In the genomic region with DNA sequence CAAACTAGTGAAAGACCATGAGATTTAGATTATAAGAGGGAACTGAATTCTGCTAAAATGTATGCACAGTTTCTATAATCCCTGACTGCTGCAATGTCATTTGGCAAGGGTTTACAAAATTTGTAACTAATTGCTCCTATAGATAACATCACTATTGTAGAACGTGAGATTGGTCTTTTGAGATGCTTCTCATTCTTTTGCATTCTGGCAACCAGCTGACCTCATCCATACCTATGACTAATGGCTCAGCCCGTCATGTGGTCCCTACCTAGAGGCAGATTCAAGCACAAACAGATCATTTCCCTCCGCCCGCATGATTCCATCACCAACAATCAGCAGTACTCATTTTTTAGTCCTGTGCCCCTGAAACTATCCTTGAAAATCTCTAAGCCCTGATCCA, we compare ENCODE assay signal across 1 cellular context.
TF ChIP-seq lines count a peak whose summit lies in the region.

No MANE protein-coding gene starts in this region.

TF ChIP-seq in SK-N-SH, 30 proteins besides CTCF, POLR2A, EP300 and RAD21 (continued from another document):
- TF ChIP-seq, protein P1, sequence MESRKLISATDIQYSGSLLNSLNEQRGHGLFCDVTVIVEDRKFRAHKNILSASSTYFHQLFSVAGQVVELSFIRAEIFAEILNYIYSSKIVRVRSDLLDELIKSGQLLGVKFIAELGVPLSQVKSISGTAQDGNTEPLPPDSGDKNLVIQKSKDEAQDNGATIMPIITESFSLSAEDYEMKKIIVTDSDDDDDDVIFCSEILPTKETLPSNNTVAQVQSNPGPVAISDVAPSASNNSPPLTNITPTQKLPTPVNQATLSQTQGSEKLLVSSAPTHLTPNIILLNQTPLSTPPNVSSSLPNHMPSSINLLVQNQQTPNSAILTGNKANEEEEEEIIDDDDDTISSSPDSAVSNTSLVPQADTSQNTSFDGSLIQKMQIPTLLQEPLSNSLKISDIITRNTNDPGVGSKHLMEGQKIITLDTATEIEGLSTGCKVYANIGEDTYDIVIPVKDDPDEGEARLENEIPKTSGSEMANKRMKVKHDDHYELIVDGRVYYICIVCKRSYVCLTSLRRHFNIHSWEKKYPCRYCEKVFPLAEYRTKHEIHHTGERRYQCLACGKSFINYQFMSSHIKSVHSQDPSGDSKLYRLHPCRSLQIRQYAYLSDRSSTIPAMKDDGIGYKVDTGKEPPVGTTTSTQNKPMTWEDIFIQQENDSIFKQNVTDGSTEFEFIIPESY (IDR thresholded peaks at IDR 0.05; ENCODE audit: borderline replicate concordance, low read depth): peak; percentile 63; the same call in 1 of the 2 replicates
- TF ChIP-seq FOXM1 (IDR thresholded peaks at IDR 0.05; ENCODE audit: low read depth): 0 out of 2 replicates have a peak, but pooled peaks have one; percentile 31
- 0 out of 2 replicates have a peak, but pooled peaks have one; percentile 6 for TF ChIP-seq YY1 (IDR thresholded peaks at IDR 0.05; ENCODE audit: low read depth)
- peak; percentile 78 for TF ChIP-seq FOSL2 (IDR thresholded peaks at IDR 0.05; ENCODE audit: borderline replicate concordance, low read depth)
- TF ChIP-seq, protein P2, sequence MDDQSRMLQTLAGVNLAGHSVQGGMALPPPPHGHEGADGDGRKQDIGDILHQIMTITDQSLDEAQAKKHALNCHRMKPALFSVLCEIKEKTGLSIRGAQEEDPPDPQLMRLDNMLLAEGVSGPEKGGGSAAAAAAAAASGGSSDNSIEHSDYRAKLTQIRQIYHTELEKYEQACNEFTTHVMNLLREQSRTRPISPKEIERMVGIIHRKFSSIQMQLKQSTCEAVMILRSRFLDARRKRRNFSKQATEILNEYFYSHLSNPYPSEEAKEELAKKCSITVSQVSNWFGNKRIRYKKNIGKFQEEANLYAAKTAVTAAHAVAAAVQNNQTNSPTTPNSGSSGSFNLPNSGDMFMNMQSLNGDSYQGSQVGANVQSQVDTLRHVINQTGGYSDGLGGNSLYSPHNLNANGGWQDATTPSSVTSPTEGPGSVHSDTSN (IDR thresholded peaks at IDR 0.05): peak; percentile 69
